ENCODE assay signal across 16 cellular contexts in the genomic region with DNA sequence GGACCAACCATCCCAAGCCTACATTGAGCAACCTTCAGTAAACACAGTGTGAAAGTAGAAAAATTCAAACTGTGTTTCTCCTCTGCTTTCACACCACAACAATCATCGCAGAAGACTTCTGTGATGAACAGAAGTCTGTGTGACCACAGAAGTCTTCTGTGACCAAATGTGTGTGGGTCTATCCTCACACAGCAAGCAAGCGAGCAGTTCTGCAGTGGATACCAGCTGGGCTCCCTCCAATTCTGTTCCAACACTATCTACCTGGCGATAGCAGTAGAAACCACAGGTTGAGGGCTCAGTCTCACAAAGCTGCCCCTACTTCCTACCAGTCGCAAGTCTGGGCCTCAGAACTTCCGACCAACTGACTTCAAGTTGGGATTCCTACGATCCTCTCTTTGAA. TPM values are rescaled to one million over a fixed set of nuclear protein-coding genes. Genes with fewer than 3 reads are reported as not detected.
DNase-seq lines count a peak whose midpoint lies in the region; ATAC-seq and TF ChIP-seq lines count a peak whose summit lies in the region.
"Had no signal": no experiment of that assay in that cellular context is flagged by ENCODE, and none has a peak within 500 bp of the region (broad histone marks: within the 10 kb centered on the region; RNA-seq: fewer than 3 reads in every experiment).

No MANE protein-coding gene starts in this region.

- no peak for TF ChIP-seq CTCF in CD4-positive, alpha-beta T cell (IDR thresholded peaks at IDR 0.05)
- no peak for TF ChIP-seq CTCF in mucosa of descending colon (IDR thresholded peaks at IDR 0.05)
- TF ChIP-seq CTCF in Caco-2 (IDR thresholded peaks at IDR 0.05; ENCODE audit: insufficient read depth in 1 of 2, low read depth in 1 of 2, low read length in 1 of 2, severe bottlenecking in 1 of 2, unreplicated experiment in 1 of 2) = no peak
- no peak for TF ChIP-seq CTCF in brain microvascular endothelial cell (IDR thresholded peaks at IDR 0.05; ENCODE audit: low read depth, low read length, missing control alignments)
- TF ChIP-seq CTCF in RWPE1 (conservative IDR thresholded peaks at IDR 0.05; ENCODE audit: low read depth) = no peak

- DNase-seq in CD4-positive, alpha-beta T cell = peak in 2 of 10 experiments; percentile 10 to 16
- peak; percentile 61 to 64 for DNase-seq in activated T-cell treated with anti-CD3 and anti-CD28 coated beads, Interleukin-2, amount 50 U/mL, for 48 hours
- DNase-seq in mucosa of descending colon (no peak), Caco-2 (no peak), ecto neural progenitor cell (ENCODE audit: low spot score) (no peak), brain microvascular endothelial cell (no peak), RWPE1 (ENCODE audit: low spot score) (no peak)
- DNase-seq: C1 segment of cervical spinal cord, erythroblast, midbrain, NCI-H146, NCI-H69, SK-N-SH had no signal

- ATAC-seq in CD4-positive, alpha-beta T cell (ENCODE audit: poor library complexity) = peak; percentile 58
- ATAC-seq in GM21390 (IDR thresholded peaks at IDR 0.05; ENCODE audit: unreplicated experiment) (peak; percentile 22), mucosa of descending colon (peak; percentile 38)
- ATAC-seq: GM23338 had no signal

- H3K27ac Mint-ChIP-seq in CD4-positive, alpha-beta T cell = peak overlapping the region; percentile 73
- no peak overlapping the region for H3K27ac Mint-ChIP-seq in Caco-2 (ENCODE audit: unreplicated experiment)
- H3K27ac Mint-ChIP-seq: GM23338 had no signal

- H3K27ac ChIP-seq in CD4-positive, alpha-beta T cell (ENCODE audit: low read depth, low read length) = no peak overlapping the region
- H3K27ac ChIP-seq in brain microvascular endothelial cell (no peak overlapping the region), RWPE1 (no peak overlapping the region)
- H3K27ac ChIP-seq: breast epithelium had no signal

- H3K27me3 ChIP-seq in CD4-positive, alpha-beta T cell (ENCODE audit: control insufficient read depth, insufficient read depth, low read length) = no peaks in the 10 kb centered on the region
- no peaks in the 10 kb centered on the region for H3K27me3 ChIP-seq in Caco-2 (replicated peaks; ENCODE audit: control insufficient read depth, insufficient read depth, low read length)
- H3K27me3 ChIP-seq in brain microvascular endothelial cell (replicated peaks) = no peaks in the 10 kb centered on the region
- H3K27me3 ChIP-seq: breast epithelium had no signal

- H3K4me3 Mint-ChIP-seq in CD4-positive, alpha-beta T cell = peak overlapping the region; percentile 57
- H3K4me3 Mint-ChIP-seq in Caco-2 (ENCODE audit: unreplicated experiment) = no peak overlapping the region
- H3K4me3 Mint-ChIP-seq: GM23338 had no signal

- no peaks in the 10 kb centered on the region for H3K9me3 ChIP-seq in CD4-positive, alpha-beta T cell (ENCODE audit: control insufficient read depth, low read length)
- H3K9me3 ChIP-seq in mucosa of descending colon = no peaks in the 10 kb centered on the region
- no peaks in the 10 kb centered on the region for H3K9me3 ChIP-seq in Caco-2
- H3K9me3 ChIP-seq: breast epithelium, SK-N-SH had no signal

- peaks cover 97% of the 10 kb centered on the region for H3K4me1 Mint-ChIP-seq in CD4-positive, alpha-beta T cell (ENCODE audit: low read depth)
- no peaks in the 10 kb centered on the region for H3K4me1 Mint-ChIP-seq in Caco-2 (ENCODE audit: low read depth, unreplicated experiment)
- H3K4me1 Mint-ChIP-seq: GM23338 had no signal

- H3K36me3 ChIP-seq in mucosa of descending colon (ENCODE audit: low read depth) = no peaks in the 10 kb centered on the region
- H3K36me3 ChIP-seq in Caco-2 (ENCODE audit: control insufficient read depth, insufficient read depth, low read length) = no peaks in the 10 kb centered on the region
- no peaks in the 10 kb centered on the region for H3K36me3 ChIP-seq in brain microvascular endothelial cell (replicated peaks)
- H3K36me3 ChIP-seq: breast epithelium had no signal

- CTCF ChIA-PET in CD4-positive, alpha-beta T cell (lab: Charles Lee) = interaction anchor here (0.7 to 1.0 kb wide), 2 partner anchors 91 to 149 kb away, joined by 3 read pairs; no protein-coding TSS in a partner anchor
- CTCF ChIA-PET in Caco-2 (lab: Charles Lee) (no interaction called here), RWPE1 (lab: Yijun Ruan, JAX) (no interaction called here)

- in situ Hi-C loops in brain microvascular endothelial cell (cut with HindIII; ENCODE audit: low pct_ligation_motif_present, low sequenced_read_pairs) = no loop called here

- no peaks in the 10 kb centered on the region for H3K36me3 Mint-ChIP-seq in CD4-positive, alpha-beta T cell (ENCODE audit: low read depth)
- H3K36me3 Mint-ChIP-seq in Caco-2 (ENCODE audit: insufficient read depth, unreplicated experiment) = no peaks in the 10 kb centered on the region

- intact Hi-C loops in CD4-positive, alpha-beta T cell (cut with DNase I, micrococcal nuclease) = loop anchor here in 1 of 2 experiments (5.0 to 10.0 kb wide), 2 partner anchors 46 to 126 kb away; a partner anchor contains a TSS
- intact Hi-C loops in mucosa of descending colon (cut with DNase I, micrococcal nuclease) = no loop called here
- intact Hi-C loops in Caco-2 (cut with micrococcal nuclease; ENCODE audit: unreplicated experiment) = no loop called here

- POLR2A ChIA-PET in CD4-positive, alpha-beta T cell (lab: Charles Lee) = interaction anchor here (1.0 to 1.6 kb wide), 5 partner anchors 8 to 156 kb away, joined by 3 to 6 read pairs (median 4); no protein-coding TSS in a partner anchor
- POLR2A ChIA-PET in Caco-2 (lab: Charles Lee) (no interaction called here), RWPE1 (lab: Yijun Ruan, JAX; ENCODE audit: low non-redundant PET) (no interaction called here)

- H3K4me1 ChIP-seq in mucosa of descending colon (ENCODE audit: low read depth) (peaks cover 4% of the 10 kb centered on the region), Caco-2 (peaks cover 7% of the 10 kb centered on the region)
- H3K4me1 ChIP-seq: breast epithelium had no signal

- H3K27me3 Mint-ChIP-seq in CD4-positive, alpha-beta T cell = no peaks in the 10 kb centered on the region
- H3K27me3 Mint-ChIP-seq in Caco-2 (ENCODE audit: insufficient read depth, unreplicated experiment) = no peaks in the 10 kb centered on the region

- no peaks in the 10 kb centered on the region for H3K9me3 Mint-ChIP-seq in CD4-positive, alpha-beta T cell
- H3K9me3 Mint-ChIP-seq in Caco-2 (ENCODE audit: unreplicated experiment) = no peaks in the 10 kb centered on the region
- H3K9me3 Mint-ChIP-seq: GM23338 had no signal

- no TSS peak for BruUV-seq in Caco-2 (replicated peaks; lab: Mats Ljungman, UMichigan)

- H3K4me3 ChIP-seq in mucosa of descending colon (no peak overlapping the region), Caco-2 (ENCODE audit: low read depth, low read length) (no peak overlapping the region), brain microvascular endothelial cell (ENCODE audit: low read depth, low read length) (no peak overlapping the region)
- H3K4me3 ChIP-seq: breast epithelium, GM23338 had no signal

RNA-seq across cellular contexts. Expression of a gene that starts 21.1 kb away (rescaled TPM):
- 10 to 100 TPM; 63.8 to 67.1 TPM for total RNA-seq in CD4-positive, alpha-beta T cell
- total RNA-seq in mucosa of descending colon (100 to 1,000 TPM in 1 of 3 donors, 10 to 100 TPM in 2; 84.4 to 272 (median 95.4) TPM), Caco-2 (2022) (60.1 and 64.1 TPM in 2 replicates)

Comparison
In these comparisons a context has a peak if more than half of its experiments do, and no peak if none do; other contexts are left out.
1. DNase-seq: peak in activated T-cell treated with anti-CD3 and anti-CD28 coated beads, Interleukin-2, amount 50 U/mL, for 48 hours (2 of 2); none in mucosa of descending colon (0 of 3), Caco-2 (0 of 2), ecto neural progenitor cell (single experiment), brain microvascular endothelial cell (single experiment) and RWPE1 (single experiment).
2. Peak in every context shown above with its lines, with median percentiles within 50 percentile points of each other: ATAC-seq.